In the genomic region with DNA sequence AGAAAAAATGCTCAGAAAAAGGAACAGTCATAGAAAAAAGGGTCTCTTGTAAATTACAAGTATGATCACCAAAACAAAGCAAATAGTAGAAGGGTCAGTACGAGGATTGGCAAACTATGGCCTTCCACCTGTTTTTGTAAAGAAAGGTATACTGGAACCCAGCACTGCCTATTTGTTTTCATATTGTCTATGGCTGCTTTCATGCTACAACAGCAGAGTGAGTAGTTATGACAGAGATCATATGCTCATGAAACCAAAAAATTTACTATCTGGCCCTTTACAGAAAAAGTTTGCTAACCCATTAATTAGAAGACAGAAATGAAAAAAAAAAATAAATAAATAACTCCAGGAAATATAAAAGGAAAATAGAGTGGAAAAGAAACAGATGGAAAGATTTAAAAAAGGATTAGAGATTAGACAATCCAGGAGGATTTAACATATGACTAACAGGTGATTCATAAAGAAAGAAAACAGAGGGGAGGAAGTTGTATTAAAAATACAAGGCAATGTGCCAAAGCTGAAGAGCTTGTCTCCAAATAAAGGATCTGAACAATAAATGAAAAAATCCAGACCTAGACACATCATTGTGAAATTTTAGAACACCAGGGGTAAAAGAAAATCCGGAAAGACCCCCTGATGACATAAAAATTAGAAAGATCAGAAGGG, we compare ENCODE assay signal across 1 cellular context.
TF ChIP-seq lines count a peak whose summit lies in the region.

No MANE protein-coding gene starts in this region.

TF ChIP-seq in IMR-90, 13 proteins besides CTCF, POLR2A, EP300 and RAD21 (continued from another document):
- TF ChIP-seq, protein P1, sequence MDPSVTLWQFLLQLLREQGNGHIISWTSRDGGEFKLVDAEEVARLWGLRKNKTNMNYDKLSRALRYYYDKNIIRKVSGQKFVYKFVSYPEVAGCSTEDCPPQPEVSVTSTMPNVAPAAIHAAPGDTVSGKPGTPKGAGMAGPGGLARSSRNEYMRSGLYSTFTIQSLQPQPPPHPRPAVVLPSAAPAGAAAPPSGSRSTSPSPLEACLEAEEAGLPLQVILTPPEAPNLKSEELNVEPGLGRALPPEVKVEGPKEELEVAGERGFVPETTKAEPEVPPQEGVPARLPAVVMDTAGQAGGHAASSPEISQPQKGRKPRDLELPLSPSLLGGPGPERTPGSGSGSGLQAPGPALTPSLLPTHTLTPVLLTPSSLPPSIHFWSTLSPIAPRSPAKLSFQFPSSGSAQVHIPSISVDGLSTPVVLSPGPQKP (IDR thresholded peaks at IDR 0.05; ENCODE audit: borderline replicate concordance, low read depth, low read length): no peak
- TF ChIP-seq RFX5 (IDR thresholded peaks at IDR 0.05; ENCODE audit: low read depth, low read length): no peak
- no peak for TF ChIP-seq MXI1 (IDR thresholded peaks at IDR 0.05; ENCODE audit: borderline replicate concordance, low read depth, low read length)
- no peak for TF ChIP-seq CEBPB (IDR thresholded peaks at IDR 0.05; ENCODE audit: low read depth, low read length)
- TF ChIP-seq CHD1 (IDR thresholded peaks at IDR 0.05; ENCODE audit: low read depth, low read length): no peak
- no peak for TF ChIP-seq RCOR1 (IDR thresholded peaks at IDR 0.05; ENCODE audit: insufficient replicate concordance, low read length)
- TF ChIP-seq, protein P2, sequence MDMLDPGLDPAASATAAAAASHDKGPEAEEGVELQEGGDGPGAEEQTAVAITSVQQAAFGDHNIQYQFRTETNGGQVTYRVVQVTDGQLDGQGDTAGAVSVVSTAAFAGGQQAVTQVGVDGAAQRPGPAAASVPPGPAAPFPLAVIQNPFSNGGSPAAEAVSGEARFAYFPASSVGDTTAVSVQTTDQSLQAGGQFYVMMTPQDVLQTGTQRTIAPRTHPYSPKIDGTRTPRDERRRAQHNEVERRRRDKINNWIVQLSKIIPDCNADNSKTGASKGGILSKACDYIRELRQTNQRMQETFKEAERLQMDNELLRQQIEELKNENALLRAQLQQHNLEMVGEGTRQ (IDR thresholded peaks at IDR 0.05; ENCODE audit: low read depth, low read length): no peak
- no peak for TF ChIP-seq MAZ (IDR thresholded peaks at IDR 0.05; ENCODE audit: borderline replicate concordance, low read depth, low read length)
- TF ChIP-seq SMC3 (IDR thresholded peaks at IDR 0.05; ENCODE audit: low read depth, low read length): no peak
- TF ChIP-seq NFE2L2 (IDR thresholded peaks at IDR 0.05; ENCODE audit: low read depth, low read length): no peak
